In genomic region chr1:222616535-222616934, GRCh38 we compare ENCODE assay signal across 12 cellular contexts. TPM values are rescaled to one million over a fixed set of nuclear protein-coding genes. Genes with fewer than 3 reads are reported as not detected.
DNase-seq lines count a peak whose midpoint lies in the region; ATAC-seq and TF ChIP-seq lines count a peak whose summit lies in the region.
"Had no signal": no experiment of that assay in that cellular context is flagged by ENCODE, and none has a peak within 500 bp of the region (broad histone marks: within the 10 kb centered on the region; RNA-seq: fewer than 3 reads in every experiment).

No MANE protein-coding gene starts in this region.

- H3K27ac ChIP-seq in CD4-positive, CD25-positive, alpha-beta regulatory T cell (ENCODE audit: insufficient read depth, low read length, poor library complexity, severe bottlenecking) = no peak overlapping the region
- H3K27ac ChIP-seq in IMR-90 (ENCODE audit: insufficient read depth, low read length) (no peak overlapping the region), right cardiac atrium (ENCODE audit: low read length) (no peak overlapping the region)

- peaks cover 6% of the 10 kb centered on the region for H3K9me1 ChIP-seq in IMR-90 (ENCODE audit: insufficient read depth, low read length)

- peaks cover 57% of the 10 kb centered on the region for H3K27me3 Mint-ChIP-seq in CD4-positive, CD25-positive, alpha-beta regulatory T cell
- peaks cover 36 to 37% of the 10 kb centered on the region in 2 donors for H3K27me3 Mint-ChIP-seq in effector memory CD8-positive, alpha-beta T cell
- H3K27me3 Mint-ChIP-seq in naive thymus-derived CD8-positive, alpha-beta T cell = peaks cover 3 to 31% (median 10%) of the 10 kb centered on the region in 5 donors

- no peak for DNase-seq in CD4-positive, CD25-positive, alpha-beta regulatory T cell
- DNase-seq in IMR-90 (peak; percentile 91), right cardiac atrium (no peak), anterior cingulate cortex (lab: John Stamatoyannopoulos, UW) (no peak), posterior cingulate gyrus (no peak)
- DNase-seq in effector memory CD8-positive, alpha-beta T cell = no peak
- DNase-seq in naive thymus-derived CD8-positive, alpha-beta T cell = no peak
- DNase-seq: activated CD8-positive, alpha-beta memory T cell treated with anti-CD3 and anti-CD28 coated beads, Interleukin-2, amount 50 U/mL, for 48 hours; GOT3; hippocampal formation; upper lobe of left lung had no signal

- H2BK5ac ChIP-seq in IMR-90 (ENCODE audit: low read depth, low read length, poor library complexity, severe bottlenecking) = no peak overlapping the region

- peak overlapping the region; percentile 92 to 97 (median 94) for H3K4me3 Mint-ChIP-seq in CD4-positive, CD25-positive, alpha-beta regulatory T cell
- peak overlapping the region; percentile 84 to 90 for H3K4me3 Mint-ChIP-seq in effector memory CD8-positive, alpha-beta T cell
- peak overlapping the region; percentile 42 to 96 (median 92) for H3K4me3 Mint-ChIP-seq in naive thymus-derived CD8-positive, alpha-beta T cell

- H2BK120ac ChIP-seq in IMR-90 (ENCODE audit: low read depth, low read length) = no peak overlapping the region

- no peak for TF ChIP-seq CTCF in IMR-90 (conservative IDR thresholded peaks at IDR 0.05; ENCODE audit: low read depth, low read length)

- peaks cover 22% of the 10 kb centered on the region for H3K4me1 ChIP-seq in CD4-positive, CD25-positive, alpha-beta regulatory T cell (ENCODE audit: control insufficient read depth, insufficient read depth, low read length, poor library complexity, severe bottlenecking)
- peaks cover 7% of the 10 kb centered on the region for H3K4me1 ChIP-seq in IMR-90 (ENCODE audit: control insufficient read depth, insufficient read depth, low read length)
- H3K4me1 ChIP-seq in right cardiac atrium (ENCODE audit: control insufficient read depth, insufficient read depth, low read length) = no peaks in the 10 kb centered on the region

- H3K9me3 Mint-ChIP-seq in CD4-positive, CD25-positive, alpha-beta regulatory T cell = peaks cover 0 to 2% (median 0%) of the 10 kb centered on the region in 7 donors
- no peaks in the 10 kb centered on the region for H3K9me3 Mint-ChIP-seq in effector memory CD8-positive, alpha-beta T cell
- no peaks in the 10 kb centered on the region for H3K9me3 Mint-ChIP-seq in naive thymus-derived CD8-positive, alpha-beta T cell

- ATAC-seq in CD4-positive, CD25-positive, alpha-beta regulatory T cell (ENCODE audit: low read depth in 2 of 2) = no peak
- no peak for ATAC-seq in IMR-90 (ENCODE audit: low read depth)
- no peak for ATAC-seq in effector memory CD8-positive, alpha-beta T cell (replicated peaks)
- ATAC-seq in naive thymus-derived CD8-positive, alpha-beta T cell = no peak
- ATAC-seq in right cardiac atrium = no peak
- no peak for ATAC-seq in GM19324 (IDR thresholded peaks at IDR 0.05; ENCODE audit: low FRiP score, unreplicated experiment)

- POLR2A ChIA-PET in IMR-90 (lab: Charles Lee; ENCODE audit: unreplicated experiment) = no interaction called here
- POLR2A ChIA-PET in naive thymus-derived CD8-positive, alpha-beta T cell (lab: Charles Lee) = interaction anchor here (0.9 to 1.4 kb wide), 5 partner anchors 9 to 97 kb away, joined by 3 to 8 read pairs (median 4); partner anchors contain the start of gene TAF1A

- H3K27me3 ChIP-seq in CD4-positive, CD25-positive, alpha-beta regulatory T cell (ENCODE audit: control insufficient read depth, insufficient read depth, low read length) = peaks cover 32% of the 10 kb centered on the region
- H3K27me3 ChIP-seq in IMR-90 (ENCODE audit: control insufficient read depth, insufficient read depth, low read length) (no peaks in the 10 kb centered on the region), right cardiac atrium (ENCODE audit: control insufficient read depth, insufficient read depth) (no peaks in the 10 kb centered on the region)
- H3K27me3 ChIP-seq: upper lobe of left lung had no signal

- dilution Hi-C loops in IMR-90 (cut with HindIII; ENCODE audit: low sequenced_read_pairs, unreplicated experiment) = no loop called here

- no peak overlapping the region for H3K23ac ChIP-seq in IMR-90 (ENCODE audit: low read depth, low read length)

- no CpG with 5 or more reads among the region's 5 CpGs for WGBS in IMR-90 (ENCODE audit: extremely low coverage in 2 of 2, insufficient read length in 1 of 2), 2 experiments
- 80% methylated on average over 5 of the region's 5 CpGs for WGBS in right cardiac atrium

- no peak overlapping the region for H3K56ac ChIP-seq in IMR-90 (ENCODE audit: extremely low read depth, insufficient read depth, low read length)

- H3K9me3 ChIP-seq in CD4-positive, CD25-positive, alpha-beta regulatory T cell (ENCODE audit: control insufficient read depth in 2 of 2, low read length in 2 of 2) = peaks cover 0 to 2% of the 10 kb centered on the region in 2 experiments
- H3K9me3 ChIP-seq in IMR-90 (ENCODE audit: control insufficient read depth, insufficient read depth, low read length) = no peaks in the 10 kb centered on the region
- no peaks in the 10 kb centered on the region for H3K9me3 ChIP-seq in right cardiac atrium (ENCODE audit: control insufficient read depth, low read length)
- H3K9me3 ChIP-seq: upper lobe of left lung had no signal

- no peak overlapping the region for H3K18ac ChIP-seq in IMR-90 (ENCODE audit: low read depth, low read length)

- no peak overlapping the region for H2BK20ac ChIP-seq in IMR-90 (ENCODE audit: low read depth, low read length)

- H3K4me3 ChIP-seq in CD4-positive, CD25-positive, alpha-beta regulatory T cell (ENCODE audit: low read depth, low read length) = peak overlapping the region; percentile 56
- no peak overlapping the region for H3K4me3 ChIP-seq in IMR-90 (ENCODE audit: insufficient read depth, low read depth, low read length)
- no peak overlapping the region for H3K4me3 ChIP-seq in right cardiac atrium (ENCODE audit: low read length)

- no peak overlapping the region for H3K9ac ChIP-seq in IMR-90 (ENCODE audit: low read depth, low read length)

- H3K36me3 Mint-ChIP-seq in CD4-positive, CD25-positive, alpha-beta regulatory T cell = peaks cover 7% of the 10 kb centered on the region
- peaks cover 19% of the 10 kb centered on the region for H3K36me3 Mint-ChIP-seq in effector memory CD8-positive, alpha-beta T cell (ENCODE audit: insufficient read depth)
- H3K36me3 Mint-ChIP-seq in naive thymus-derived CD8-positive, alpha-beta T cell = peaks cover 0 to 7% (median 0%) of the 10 kb centered on the region in 3 donors

- no peak overlapping the region for H2BK15ac ChIP-seq in IMR-90 (ENCODE audit: low read depth, low read length)

- no peak overlapping the region for H2AK9ac ChIP-seq in IMR-90 (replicated peaks; ENCODE audit: low read depth, low read length, poor library complexity)

- H3K4ac ChIP-seq in IMR-90 (ENCODE audit: low read depth, low read length) = no peak overlapping the region

- H3K27ac Mint-ChIP-seq in CD4-positive, CD25-positive, alpha-beta regulatory T cell = peak overlapping the region in 2 of 3 donors; percentile 95 to 97
- peak overlapping the region in 1 of 2 donors; percentile 98 for H3K27ac Mint-ChIP-seq in effector memory CD8-positive, alpha-beta T cell
- peak overlapping the region in 8 of 10 donors; percentile 93 to 99 (median 98) for H3K27ac Mint-ChIP-seq in naive thymus-derived CD8-positive, alpha-beta T cell

- H2AFZ ChIP-seq in IMR-90 (replicated peaks; ENCODE audit: low read length, poor library complexity) = no peak overlapping the region

- peaks cover 5% of the 10 kb centered on the region; the same call in 1 of the 2 replicates for H4K20me1 ChIP-seq in IMR-90 (ENCODE audit: insufficient read depth, low read length)

- no peak overlapping the region for H4K91ac ChIP-seq in IMR-90 (ENCODE audit: insufficient read depth, low read depth, low read length)

- peak overlapping the region in 1 of 2 experiments; percentile 19; a peak in 1 of 4 replicates for H4K8ac ChIP-seq in IMR-90 (ENCODE audit: low read depth in 2 of 2, low read length in 2 of 2)

- H3K4me2 ChIP-seq in IMR-90 (ENCODE audit: low read depth, low read length) = peak overlapping the region; percentile 29

- intact Hi-C loops in IMR-90 (cut with micrococcal nuclease) (no loop called here), right cardiac atrium (cut with DNase I) (no loop called here), posterior cingulate gyrus (cut with DNase I) (no loop called here)

- no peak overlapping the region for H4K5ac ChIP-seq in IMR-90 (ENCODE audit: low read depth, low read length)

- CTCF ChIA-PET in IMR-90 (lab: Yijun Ruan, JAX) = no interaction called here

- TF ChIP-seq POLR2A in IMR-90 (IDR thresholded peaks at IDR 0.05; ENCODE audit: low read depth, low read length) = no peak

- H3K4me1 Mint-ChIP-seq in CD4-positive, CD25-positive, alpha-beta regulatory T cell = peaks cover 23 to 33% (median 27%) of the 10 kb centered on the region in 4 donors
- peaks cover 24 to 26% of the 10 kb centered on the region in 2 donors for H3K4me1 Mint-ChIP-seq in effector memory CD8-positive, alpha-beta T cell (ENCODE audit: low read depth in 2 of 2)
- H3K4me1 Mint-ChIP-seq in naive thymus-derived CD8-positive, alpha-beta T cell = peaks cover 22 to 39% (median 37%) of the 10 kb centered on the region in 4 donors

- in situ Hi-C loops in IMR-90 (cut with MboI; ENCODE audit: low sequenced_read_pairs) = no loop called here

- no TSS peak for BruUV-seq in IMR-90 (replicated peaks; lab: Mats Ljungman, UMichigan)

- H3K79me1 ChIP-seq in IMR-90 (ENCODE audit: low read depth in 1 of 2, low read length in 2 of 2) = peaks cover 6 to 25% of the 10 kb centered on the region in 2 experiments; a peak in 3 of 4 replicates

- peaks cover 5% of the 10 kb centered on the region for H3K36me3 ChIP-seq in CD4-positive, CD25-positive, alpha-beta regulatory T cell (ENCODE audit: control insufficient read depth, insufficient read depth, low read length)
- H3K36me3 ChIP-seq in IMR-90 (ENCODE audit: control insufficient read depth, insufficient read depth, low read length) = no peaks in the 10 kb centered on the region

- TF ChIP-seq RAD21 in IMR-90 (IDR thresholded peaks at IDR 0.05; ENCODE audit: low read length) = no peak

- no peak overlapping the region for H3K14ac ChIP-seq in IMR-90 (replicated peaks; ENCODE audit: low read depth, low read length)

- H2AK5ac ChIP-seq in IMR-90 (ENCODE audit: low read depth, low read length) = no peak overlapping the region

RNA-seq across cellular contexts. Expression of gene MIA3, which starts 1.4 kb away (rescaled TPM):
- 87.1 TPM for total RNA-seq in CD4-positive, CD25-positive, alpha-beta regulatory T cell
- 10 to 100 TPM; 48.5 to 60.3 (median 54.4) TPM for polyA plus RNA-seq in CD4-positive, CD25-positive, alpha-beta regulatory T cell
- 35.0 and 43.3 TPM in 2 replicates for total RNA-seq in IMR-90 (2012; rRNA removed)
- 45.4 and 54.2 TPM in 2 replicates for polyA plus RNA-seq in IMR-90 (2012; rRNA removed)
- polyA plus RNA-seq in IMR-90 (2012; cell fraction: cytosol; rRNA removed) = 42.5 and 46.9 TPM in 2 replicates
- polyA plus RNA-seq in IMR-90 (2012; cell fraction: nucleus; rRNA removed; ENCODE audit: low replicate concordance) = 169 and 205 TPM in 2 replicates
- 100 to 1,000 TPM; 102 to 103 TPM for total RNA-seq in naive thymus-derived CD8-positive, alpha-beta T cell
- polyA plus RNA-seq in naive thymus-derived CD8-positive, alpha-beta T cell = 10 to 100 TPM; 36.7 to 65.0 (median 52.9) TPM
- total RNA-seq in right cardiac atrium = 10 to 100 TPM; 51.3 to 59.8 (median 57.9) TPM
- polyA plus RNA-seq in right cardiac atrium = 25.6 TPM

RNA-seq across cellular contexts. Expression of gene TAF1A, which starts 26.8 kb away (rescaled TPM):
- 5.9 TPM for total RNA-seq in CD4-positive, CD25-positive, alpha-beta regulatory T cell
- polyA plus RNA-seq in CD4-positive, CD25-positive, alpha-beta regulatory T cell = 1 to 10 TPM; 2.8 to 4.6 (median 3.9) TPM
- 5.4 and 10.0 TPM in 2 replicates for total RNA-seq in IMR-90 (2012; rRNA removed)
- polyA plus RNA-seq in IMR-90 (2012; rRNA removed) = 2.4 and 3.8 TPM in 2 replicates
- 0.41 and 1.2 TPM in 2 replicates for polyA plus RNA-seq in IMR-90 (2012; cell fraction: cytosol; rRNA removed)
- polyA plus RNA-seq in IMR-90 (2012; cell fraction: nucleus; rRNA removed; ENCODE audit: low replicate concordance) = 0.76 and 7.2 TPM in 2 replicates
- 10 to 100 TPM; 13.4 to 16.4 TPM for total RNA-seq in naive thymus-derived CD8-positive, alpha-beta T cell
- polyA plus RNA-seq in naive thymus-derived CD8-positive, alpha-beta T cell = 1 to 10 TPM; 2.7 to 5.8 (median 5.5) TPM
- total RNA-seq in right cardiac atrium = 1 to 10 TPM; 3.1 to 5.2 (median 4.0) TPM
- 1.0 TPM for polyA plus RNA-seq in right cardiac atrium
